26 cellular contexts compared by ENCODE assay signal in the genomic region with DNA sequence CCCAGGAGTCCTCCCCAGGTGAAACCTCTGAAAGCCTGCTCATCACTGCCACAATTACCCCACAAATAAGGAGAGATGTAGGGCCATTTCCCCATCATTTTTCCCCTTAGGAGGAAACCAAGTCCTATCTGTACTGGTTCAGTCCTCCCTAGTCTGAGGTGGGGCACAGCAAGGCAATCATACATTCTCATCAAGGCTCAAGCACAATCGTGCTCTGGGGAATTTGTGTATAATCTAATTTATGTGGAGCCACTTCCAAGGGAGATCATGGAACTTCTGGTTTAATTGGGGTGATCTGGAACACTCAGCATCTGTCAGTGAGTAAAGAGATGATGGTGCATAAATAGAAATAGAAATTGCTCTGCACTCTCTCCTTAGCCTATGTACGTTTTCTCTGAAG.
"Had no signal": no experiment of that assay in that cellular context is flagged by ENCODE, and none has a peak within 500 bp of the region (broad histone marks: within the 10 kb centered on the region; RNA-seq: fewer than 3 reads in every experiment).

No MANE protein-coding gene starts in this region.

- ATAC-seq: activated CD8-positive, alpha-beta T cell treated with anti-CD3 and anti-CD28 coated beads for 36 hours; activated naive CD8-positive, alpha-beta T cell treated with anti-CD3 and anti-CD28 coated beads, Interleukin-2, amount 50 U/mL, for 24 hours had no signal

- H3K9me3 ChIP-seq: ascending aorta had no signal

- H3K4me3 ChIP-seq: ascending aorta, cardiac muscle cell had no signal

- H3K27ac ChIP-seq: ascending aorta, cardiac muscle cell, VCaP had no signal

- H3K27me3 ChIP-seq: ascending aorta, cardiac muscle cell had no signal

- H3K36me3 ChIP-seq: ascending aorta, cardiac muscle cell had no signal

- H3K4me1 ChIP-seq: ascending aorta had no signal

- DNase-seq: activated B cell treated with CpG ODN at 0.5 μM for 24 hours; activated CD4-positive, alpha-beta memory T cell treated with anti-CD3 and anti-CD28 coated beads for 36 hours; activated CD4-positive, alpha-beta T cell treated with anti-CD3 and anti-CD28 coated beads for 4 hours; activated CD4-positive, alpha-beta T cell treated with anti-CD3 and anti-CD28 coated beads, Interleukin-2, amount 10 ng/mL, durations not matched to agents 24 days and 14 days; activated CD4-positive, alpha-beta T cell treated with anti-CD3 and anti-CD28 coated beads, Interleukin-2, amount 50 U/mL, for 1 hour; activated CD4-positive, alpha-beta T cell treated with anti-CD3 and anti-CD28 coated beads, Interleukin-2, amount 50 U/mL, for 4 hours; activated CD4-positive, CD25-positive, alpha-beta regulatory T cell treated with anti-CD3 and anti-CD28 coated beads, Interleukin-2, amount 50 U/mL, for 72 hours; activated CD8-positive, alpha-beta memory T cell treated with anti-CD3 and anti-CD28 coated beads, Interleukin-2, amount 50 U/mL, for 48 hours; activated CD8-positive, alpha-beta T cell treated with anti-CD3 and anti-CD28 coated beads for 36 hours; activated effector memory CD4-positive, alpha-beta T cell treated with Interleukin-2 at 50 U/mL for 16 hours; activated gamma-delta T cell; activated naive CD4-positive, alpha-beta T cell treated with anti-CD3 and anti-CD28 coated beads, Interleukin-2, amount 10 ng/mL, durations not matched to agents 7 days and 5 days; activated naive CD4-positive, alpha-beta T cell treated with Interleukin-2 at 50 U/mL for 16 hours; activated naive CD8-positive, alpha-beta T cell treated with anti-CD3 and anti-CD28 coated beads, Interleukin-2, amount 10 ng/mL, durations not matched to agents 7 days and 5 days; activated naive CD8-positive, alpha-beta T cell treated with anti-CD3 and anti-CD28 coated beads, Interleukin-2, amount 50 U/mL, for 24 hours; activated T-cell treated with anti-CD3 and anti-CD28 coated beads, Interleukin-2, amount 50 U/mL, for 24 hours; activated T-cell treated with anti-CD3 and anti-CD28 coated beads, Interleukin-2, amount 50 U/mL, for 48 hours; amygdala; anterior cingulate cortex; caudate nucleus; cerebellar nuclear complex; T-helper 2 cell; T-helper 9 cell had no signal
